In genomic region chr4:95086532-95086931, GRCh38 we compare ENCODE assay signal across 35 cellular contexts.
DNase-seq lines count a peak whose midpoint lies in the region; ATAC-seq, FAIRE-seq and TF ChIP-seq lines count a peak whose summit lies in the region.
"Had no signal": no experiment of that assay in that cellular context is flagged by ENCODE, and none has a peak within 500 bp of the region (broad histone marks: within the 10 kb centered on the region; RNA-seq: fewer than 3 reads in every experiment).

No MANE protein-coding gene starts in this region.

- 9% methylated on average over 1 of the region's 1 CpG for WGBS in A549 (ENCODE audit: missing lambda C conversion rate)
- WGBS in mammary epithelial cell (ENCODE audit: low coverage, missing lambda C conversion rate): 0% methylated on average over 1 of the region's 1 CpG

- H3K9me3 ChIP-seq in A549: no peaks in the 10 kb centered on the region
- no peaks in the 10 kb centered on the region for H3K9me3 ChIP-seq in mammary epithelial cell (replicated peaks; ENCODE audit: insufficient read depth, low read length)
- no peaks in the 10 kb centered on the region for H3K9me3 ChIP-seq in lower lobe of right lung
- no peaks in the 10 kb centered on the region for H3K9me3 ChIP-seq in right atrium auricular region
- H3K9me3 ChIP-seq: esophagus squamous epithelium, heart right ventricle had no signal

- H3K4me3 ChIP-seq in A549 (no peak overlapping the region), mammary epithelial cell (replicated peaks in 1 of 3; ENCODE audit: insufficient read depth in 1 of 3, low read depth in 2 of 3, low read length in 3 of 3) (no peak overlapping the region), lower lobe of right lung (no peak overlapping the region), right atrium auricular region (no peak overlapping the region)
- H3K4me3 ChIP-seq: esophagus squamous epithelium, heart right ventricle, SK-N-MC had no signal

- BruUV-seq in mammary epithelial cell (replicated peaks; lab: Mats Ljungman, UMichigan): no TSS peak

- POLR2A ChIA-PET in A549 (lab: Yijun Ruan, JAX): no interaction called here

- H3K27me3 ChIP-seq in mammary epithelial cell (ENCODE audit: insufficient read depth, low read length) (no peaks in the 10 kb centered on the region), lower lobe of right lung (ENCODE audit: low read depth) (no peaks in the 10 kb centered on the region), right atrium auricular region (no peaks in the 10 kb centered on the region)
- H3K27me3 ChIP-seq: esophagus squamous epithelium, heart right ventricle had no signal

- no peak overlapping the region for H3K27ac Mint-ChIP-seq in activated naive CD8-positive, alpha-beta T cell treated with anti-CD3 and anti-CD28 coated beads, Interleukin-2, amount 50 U/mL, for 24 hours
- H3K27ac Mint-ChIP-seq: activated CD4-positive, alpha-beta memory T cell treated with anti-CD3 and anti-CD28 coated beads for 36 hours; activated T-cell treated with anti-CD3 and anti-CD28 coated beads, Interleukin-2, amount 50 U/mL, for 72 hours; B cell; CD8-positive, alpha-beta T cell; dendritic cell treated with granulocyte-macrophage colony-stimulating factor and Interleukin-4, amounts not matched to agents 40 ng/mL and 50 ng/mL, for 4 days; endodermal cell; memory B cell; stimulated activated naive B cell treated with anti-CD40 and anti-IgM and Interleukin-4, amounts not matched to agents 10 μg/mL and 1 μg/mL and 100 μg/mL, for 72 hours; T-helper 17 cell had no signal

- H3K9me3 Mint-ChIP-seq in activated naive CD8-positive, alpha-beta T cell treated with anti-CD3 and anti-CD28 coated beads, Interleukin-2, amount 50 U/mL, for 24 hours: no peaks in the 10 kb centered on the region
- H3K9me3 Mint-ChIP-seq: activated CD4-positive, alpha-beta memory T cell treated with anti-CD3 and anti-CD28 coated beads for 36 hours; activated T-cell treated with anti-CD3 and anti-CD28 coated beads, Interleukin-2, amount 50 U/mL, for 72 hours; CD8-positive, alpha-beta T cell; dendritic cell treated with granulocyte-macrophage colony-stimulating factor and Interleukin-4, amounts not matched to agents 40 ng/mL and 50 ng/mL, for 4 days; endodermal cell; memory B cell; nephron; stimulated activated naive B cell treated with anti-CD40 and anti-IgM and Interleukin-4, amounts not matched to agents 10 μg/mL and 1 μg/mL and 100 μg/mL, for 72 hours had no signal

- no peaks in the 10 kb centered on the region for H3K36me3 ChIP-seq in mammary epithelial cell (ENCODE audit: insufficient read depth, low read length)
- no peaks in the 10 kb centered on the region for H3K36me3 ChIP-seq in lower lobe of right lung
- no peaks in the 10 kb centered on the region for H3K36me3 ChIP-seq in right atrium auricular region
- H3K36me3 ChIP-seq: esophagus squamous epithelium, heart right ventricle had no signal

- dilution Hi-C loops in mammary epithelial cell (cut with HindIII; ENCODE audit: low sequenced_read_pairs): no loop called here

- no peak for FAIRE-seq in A549 (lab: Jason Lieb, UNC)
- FAIRE-seq: GM12892, HepG2, small intestine had no signal

- H3K27ac ChIP-seq in A549 (peak overlapping the region; percentile 82 to 89), mammary epithelial cell (ENCODE audit: insufficient read depth, low read depth, low read length) (no peak overlapping the region), lower lobe of right lung (no peak overlapping the region), right atrium auricular region (no peak overlapping the region)
- H3K27ac ChIP-seq: esophagus squamous epithelium, heart right ventricle, SK-N-MC had no signal

- H2AFZ ChIP-seq in mammary epithelial cell (ENCODE audit: low read depth, low read length): no peak overlapping the region

- no peak for TF ChIP-seq EP300 in A549 (IDR thresholded peaks at IDR 0.05)

- peaks cover 3% of the 10 kb centered on the region for H3K27me3 Mint-ChIP-seq in activated naive CD8-positive, alpha-beta T cell treated with anti-CD3 and anti-CD28 coated beads, Interleukin-2, amount 50 U/mL, for 24 hours
- H3K27me3 Mint-ChIP-seq: B cell; dendritic cell treated with granulocyte-macrophage colony-stimulating factor and Interleukin-4, amounts not matched to agents 40 ng/mL and 50 ng/mL, for 4 days; stimulated activated naive B cell treated with anti-CD40 and anti-IgM and Interleukin-4, amounts not matched to agents 10 μg/mL and 1 μg/mL and 100 μg/mL, for 72 hours had no signal

- H3K79me2 ChIP-seq in mammary epithelial cell (ENCODE audit: insufficient read depth, low read length): no peaks in the 10 kb centered on the region

- in situ Hi-C loops in mammary epithelial cell (cut with MboI; ENCODE audit: low sequenced_read_pairs in 2 of 2): loop anchor here in 1 of 2 donors (10.0 to 25.0 kb wide), 2 partner anchors 149 to 322 kb away; no protein-coding TSS in a partner anchor

- H3K4me1 ChIP-seq in A549: peaks cover 83% of the 10 kb centered on the region
- peaks cover 39% of the 10 kb centered on the region for H3K4me1 ChIP-seq in mammary epithelial cell (ENCODE audit: insufficient read depth, low read length)
- no peaks in the 10 kb centered on the region for H3K4me1 ChIP-seq in lower lobe of right lung
- H3K4me1 ChIP-seq in right atrium auricular region: no peaks in the 10 kb centered on the region

- no peak for TF ChIP-seq RAD21 in A549 (conservative IDR thresholded peaks at IDR 0.05 in 1 of 2, IDR thresholded peaks at IDR 0.05 in 1 of 2)

- intact Hi-C loops in mammary epithelial cell (cut with micrococcal nuclease) (loop anchor here (5.0 kb wide), 1 partner anchor 259 kb away; no protein-coding TSS in a partner anchor), lower lobe of right lung (cut with DNase I) (no loop called here)

- no peak for TF ChIP-seq POLR2A in A549 (IDR thresholded peaks at IDR 0.05; ENCODE audit: low read length)

- H3K4me2 ChIP-seq in A549 (peak overlapping the region; percentile 82), mammary epithelial cell (ENCODE audit: insufficient read depth, low read depth, low read length) (peak overlapping the region; percentile 27)

- no peaks in the 10 kb centered on the region for H4K20me1 ChIP-seq in mammary epithelial cell (ENCODE audit: insufficient read depth, low read length)

- TF ChIP-seq CTCF in A549 (IDR thresholded peaks at IDR 0.05) (no peak), mammary epithelial cell (conservative IDR thresholded peaks at IDR 0.05 in 1 of 2, IDR thresholded peaks at IDR 0.05 in 1 of 2; ENCODE audit: extremely low read depth in 1 of 2, insufficient read depth in 1 of 2, low read depth in 1 of 2, low read length in 2 of 2) (no peak), lower lobe of right lung (IDR thresholded peaks at IDR 0.05) (no peak), right atrium auricular region (IDR thresholded peaks at IDR 0.05) (no peak)

- no peaks in the 10 kb centered on the region for H3K36me3 Mint-ChIP-seq in activated naive CD8-positive, alpha-beta T cell treated with anti-CD3 and anti-CD28 coated beads, Interleukin-2, amount 50 U/mL, for 24 hours (ENCODE audit: low read depth)
- H3K36me3 Mint-ChIP-seq: activated CD4-positive, alpha-beta memory T cell treated with anti-CD3 and anti-CD28 coated beads for 36 hours; CD8-positive, alpha-beta T cell; memory B cell; stimulated activated naive B cell treated with anti-CD40 and anti-IgM and Interleukin-4, amounts not matched to agents 10 μg/mL and 1 μg/mL and 100 μg/mL, for 72 hours had no signal

- ATAC-seq in A549 (no peak), lower lobe of right lung (peak; percentile 65 to 89), HG03139 (IDR thresholded peaks at IDR 0.05; ENCODE audit: unreplicated experiment) (no peak)
- no peak for ATAC-seq in activated naive CD8-positive, alpha-beta T cell treated with anti-CD3 and anti-CD28 coated beads, Interleukin-2, amount 50 U/mL, for 24 hours
- ATAC-seq: activated T-cell treated with anti-CD3 and anti-CD28 coated beads, Interleukin-2, amount 50 U/mL, for 72 hours; CD8-positive, alpha-beta T cell; heart right ventricle; HepG2; stimulated activated naive B cell treated with anti-CD40 and anti-IgM and Interleukin-4, amounts not matched to agents 10 μg/mL and 1 μg/mL and 100 μg/mL, for 72 hours; T-helper 17 cell had no signal

- H3K9ac ChIP-seq in mammary epithelial cell (ENCODE audit: insufficient read depth, low read length): no peak overlapping the region

- peaks cover 11% of the 10 kb centered on the region for H3K4me1 Mint-ChIP-seq in activated naive CD8-positive, alpha-beta T cell treated with anti-CD3 and anti-CD28 coated beads, Interleukin-2, amount 50 U/mL, for 24 hours
- H3K4me1 Mint-ChIP-seq: B cell, memory B cell had no signal

- CTCF ChIA-PET in A549 (lab: Yijun Ruan, JAX) (no interaction called here), mammary epithelial cell (lab: Charles Lee; ENCODE audit: low non-redundant PET) (no interaction called here)

- no peak for DNase-seq in A549 (ENCODE audit: low read depth in 1 of 2, low spot score in 1 of 2)
- DNase-seq in HT-29 (ENCODE audit: low spot score): peak; percentile 68
- peak; percentile 84 for DNase-seq in mammary epithelial cell
- no peak for DNase-seq in lower lobe of right lung
- no peak for DNase-seq in dermis blood vessel endothelial cell
- no peak for DNase-seq in activated naive CD8-positive, alpha-beta T cell treated with anti-CD3 and anti-CD28 coated beads, Interleukin-2, amount 50 U/mL, for 24 hours
- DNase-seq in right atrium auricular region (ENCODE audit: low spot score): no peak
- DNase-seq: ACHN; activated CD4-positive, alpha-beta memory T cell treated with anti-CD3 and anti-CD28 coated beads for 36 hours; activated CD4-positive, alpha-beta T cell treated with anti-CD3 and anti-CD28 coated beads for 1 hour; activated T-cell treated with anti-CD3 and anti-CD28 coated beads, Interleukin-2, amount 50 U/mL, for 72 hours; CD8-positive, alpha-beta T cell; central memory CD4-positive, alpha-beta T cell; endodermal cell; esophagus squamous epithelium; foreskin melanocyte; HCEC 1CT; heart right ventricle; Karpas-422; kidney glomerular epithelial cell; MV-4-11; NCI-H146; NCI-H226; RPMI8226; small intestine; stimulated activated naive B cell treated with anti-CD40 and anti-IgM and Interleukin-4, amounts not matched to agents 10 μg/mL and 1 μg/mL and 100 μg/mL, for 72 hours; T-helper 17 cell had no signal

- no peak overlapping the region for H3K4me3 Mint-ChIP-seq in activated naive CD8-positive, alpha-beta T cell treated with anti-CD3 and anti-CD28 coated beads, Interleukin-2, amount 50 U/mL, for 24 hours
- H3K4me3 Mint-ChIP-seq: activated CD4-positive, alpha-beta memory T cell treated with anti-CD3 and anti-CD28 coated beads for 36 hours; activated T-cell treated with anti-CD3 and anti-CD28 coated beads, Interleukin-2, amount 50 U/mL, for 72 hours; B cell; CD8-positive, alpha-beta T cell; dendritic cell treated with granulocyte-macrophage colony-stimulating factor and Interleukin-4, amounts not matched to agents 40 ng/mL and 50 ng/mL, for 4 days; endodermal cell; memory B cell; nephron; stimulated activated naive B cell treated with anti-CD40 and anti-IgM and Interleukin-4, amounts not matched to agents 10 μg/mL and 1 μg/mL and 100 μg/mL, for 72 hours; T-helper 17 cell had no signal

TF ChIP-seq in A549, 52 proteins besides CTCF, POLR2A, EP300 and RAD21:
- TF ChIP-seq RNF2 (IDR thresholded peaks at IDR 0.05; ENCODE audit: borderline replicate concordance, low read depth) (no peak), GATA3 (IDR thresholded peaks at IDR 0.05; ENCODE audit: borderline replicate concordance) (peak; percentile 44), FOSL2 (IDR thresholded peaks at IDR 0.05) (no peak), FOSL2 (CRISPR knock-in tag; IDR thresholded peaks at IDR 0.05) (no peak)
TF ChIP-seq in A549: peak in this region for 1.

Comparison
In these comparisons a context has a peak if more than half of its experiments do, and no peak if none do; other contexts are left out.
1. ATAC-seq: peak in lower lobe of right lung (2 of 2); none in A549 (0 of 2), activated naive CD8-positive, alpha-beta T cell treated with anti-CD3 and anti-CD28 coated beads, Interleukin-2, amount 50 U/mL, for 24 hours (single experiment) and HG03139 (single experiment).
2. DNase-seq: peak in HT-29 (single experiment) and mammary epithelial cell (single experiment); none in A549 (0 of 2), lower lobe of right lung (single experiment), dermis blood vessel endothelial cell (single experiment), activated naive CD8-positive, alpha-beta T cell treated with anti-CD3 and anti-CD28 coated beads, Interleukin-2, amount 50 U/mL, for 24 hours (single experiment) and right atrium auricular region (single experiment).
3. H3K27ac ChIP-seq: peak in A549 (2 of 2); none in mammary epithelial cell (single experiment), lower lobe of right lung (single experiment) and right atrium auricular region (0 of 2).